1 cellular context compared by ENCODE assay signal in genomic region chr11:69321877-69322350, GRCh38.
TF ChIP-seq lines count a peak whose summit lies in the region.

No MANE protein-coding gene starts in this region.

TF ChIP-seq in HCT116, 20 proteins besides CTCF, POLR2A, EP300 and RAD21 (continued from another document):
- TF ChIP-seq MAX (IDR thresholded peaks at IDR 0.05) (no peak; the same call in 1 of the 2 replicates), SRF (IDR thresholded peaks at IDR 0.05; ENCODE audit: low read depth) (no peak), TCF7L2 (IDR thresholded peaks at IDR 0.05; ENCODE audit: borderline replicate concordance, extremely low read depth, insufficient read depth, insufficient read length) (no peak), ATF3 (IDR thresholded peaks at IDR 0.05) (no peak)
